18 cellular contexts compared by ENCODE assay signal in the genomic region with DNA sequence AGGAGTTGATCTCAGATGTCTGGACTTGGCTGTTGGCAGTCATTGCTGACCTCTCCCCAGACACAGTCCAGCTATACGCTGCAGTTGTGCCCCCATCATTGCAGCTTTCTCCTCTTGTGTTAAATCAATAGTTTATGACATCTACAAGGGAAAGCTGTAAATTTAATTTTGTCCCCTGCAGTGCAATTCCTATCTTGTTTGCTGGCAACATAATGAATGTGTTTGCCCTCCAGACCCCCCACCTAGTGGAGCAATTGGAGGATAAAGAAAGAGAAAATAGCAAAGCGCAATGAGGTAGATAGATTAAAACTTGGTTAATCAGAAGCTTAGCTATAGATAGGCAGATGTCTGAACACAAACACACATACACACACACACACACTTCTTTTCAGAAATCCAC.
"Had no signal": no experiment of that assay in that cellular context is flagged by ENCODE, and none has a peak within 500 bp of the region (broad histone marks: within the 10 kb centered on the region; RNA-seq: fewer than 3 reads in every experiment).

No MANE protein-coding gene starts in this region.

- H3K9me3 Mint-ChIP-seq: activated T-helper 1 cell treated with anti-CD3 and anti-CD28 coated beads, Interleukin-12 subunit alpha, Interleukin-12 subunit beta, Interleukin-2, Interleukin-4 antibody, amounts not matched to agents 30 ng/mL and 10 ng/mL and 1 ng/mL, durations not matched to agents 14 hours and 24 hours and 36 hours; nephron had no signal

- H3K27ac Mint-ChIP-seq: activated naive CD4-positive, alpha-beta T cell treated with anti-CD3 and anti-CD28 coated beads, Interleukin-2, amount 50 U/mL, for 72 hours; activated T-helper 1 cell treated with anti-CD3 and anti-CD28 coated beads, Interleukin-12 subunit alpha, Interleukin-12 subunit beta, Interleukin-2, Interleukin-4 antibody, amounts not matched to agents 30 ng/mL and 10 ng/mL and 1 ng/mL, durations not matched to agents 14 hours and 24 hours and 36 hours; nephron had no signal

- H3K27ac ChIP-seq: adrenal gland, cardiac muscle cell, gastrocnemius medialis, thyroid gland, WERI-Rb-1 had no signal

- H3K36me3 Mint-ChIP-seq: activated naive CD4-positive, alpha-beta T cell treated with anti-CD3 and anti-CD28 coated beads, Interleukin-2, amount 50 U/mL, for 72 hours had no signal

- DNase-seq: activated CD4-positive, alpha-beta T cell treated with anti-CD3 and anti-CD28 coated beads for 1 hour; activated CD4-positive, alpha-beta T cell treated with anti-CD3 and anti-CD28 coated beads, Interleukin-2, amount 50 U/mL, for 4 hours; activated gamma-delta T cell treated with Interleukin-2 at 50 U/mL for 16 hours; activated T-cell treated with anti-CD3 and anti-CD28 coated beads for 4 hours; adrenal gland; gastrocnemius medialis; head of caudate nucleus; posterior cingulate gyrus; stimulated activated CD4-positive, alpha-beta T cell treated with anti-CD3 and anti-CD28 coated beads, Interleukin-1b, Interleukin-23, amount 100 ng/mL, for 48 hours; stimulated activated CD8-positive, alpha-beta memory T cell treated with anti-CD3 and anti-CD28 coated beads, Interleukin-4, amount 100 ng/mL, for 48 hours; stimulated activated naive CD4-positive, alpha-beta T cell; thyroid gland; WERI-Rb-1 had no signal

- H3K4me3 Mint-ChIP-seq: activated T-helper 1 cell treated with anti-CD3 and anti-CD28 coated beads, Interleukin-12 subunit alpha, Interleukin-12 subunit beta, Interleukin-2, Interleukin-4 antibody, amounts not matched to agents 30 ng/mL and 10 ng/mL and 1 ng/mL, durations not matched to agents 14 hours and 24 hours and 36 hours; nephron had no signal

- H3K36me3 ChIP-seq: adrenal gland, cardiac muscle cell, gastrocnemius medialis, thyroid gland, WERI-Rb-1 had no signal

- ATAC-seq: activated naive CD4-positive, alpha-beta T cell treated with anti-CD3 and anti-CD28 coated beads, Interleukin-2, amount 50 U/mL, for 72 hours; gastrocnemius medialis; left lobe of liver had no signal

- H3K4me3 ChIP-seq: adrenal gland, cardiac muscle cell, gastrocnemius medialis, thyroid gland had no signal

- H3K4me1 ChIP-seq: adrenal gland, gastrocnemius medialis, thyroid gland had no signal

- H3K9me3 ChIP-seq: adrenal gland, gastrocnemius medialis, thyroid gland had no signal

- H3K27me3 ChIP-seq: adrenal gland, cardiac muscle cell, gastrocnemius medialis, thyroid gland had no signal
